Comparison of ENCODE assay signal across 1 cellular context in the genomic region with DNA sequence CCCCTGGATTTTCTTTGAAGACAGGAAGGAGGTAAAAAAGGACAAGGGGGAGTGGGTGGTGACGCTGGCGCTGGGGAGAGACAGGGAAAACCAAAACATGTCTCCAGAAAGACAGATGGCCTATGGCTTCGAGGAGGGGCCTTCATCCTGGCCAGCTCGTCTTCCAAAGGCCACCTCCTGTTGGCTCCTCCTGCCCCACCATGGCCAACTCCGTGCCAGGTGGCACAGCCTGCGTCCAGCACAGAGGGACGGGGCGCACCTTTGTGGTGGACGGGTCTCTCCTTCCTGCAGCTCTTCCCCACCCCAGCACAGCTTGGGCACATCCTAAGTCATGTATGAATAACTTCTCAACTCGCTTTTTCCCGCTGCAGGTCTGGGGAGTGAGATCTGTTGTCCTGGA.
TF ChIP-seq lines count a peak whose summit lies in the region.

No MANE protein-coding gene starts in this region.

TF ChIP-seq in HCT116, 20 proteins besides CTCF, POLR2A, EP300 and RAD21:
- TF ChIP-seq, protein P1, sequence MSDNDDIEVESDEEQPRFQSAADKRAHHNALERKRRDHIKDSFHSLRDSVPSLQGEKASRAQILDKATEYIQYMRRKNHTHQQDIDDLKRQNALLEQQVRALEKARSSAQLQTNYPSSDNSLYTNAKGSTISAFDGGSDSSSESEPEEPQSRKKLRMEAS (IDR thresholded peaks at IDR 0.05) = no peak
- TF ChIP-seq SIN3A (IDR thresholded peaks at IDR 0.05; ENCODE audit: low read depth) = no peak
- TF ChIP-seq JUND (IDR thresholded peaks at IDR 0.05) = no peak
- TF ChIP-seq EGR1 (IDR thresholded peaks at IDR 0.05; ENCODE audit: low read depth) = no peak
- TF ChIP-seq REST (IDR thresholded peaks at IDR 0.05; ENCODE audit: low read depth) = no peak
- TF ChIP-seq ELF1 (IDR thresholded peaks at IDR 0.05; ENCODE audit: borderline replicate concordance, low read depth) = no peak
- no peak for TF ChIP-seq ZBTB33 (IDR thresholded peaks at IDR 0.05; ENCODE audit: extremely low read depth, insufficient replicate concordance, low read length)
